ENCODE assay signal across 34 cellular contexts in genomic region chr3:165156757-165157156, GRCh38. TPM values are rescaled to one million over a fixed set of nuclear protein-coding genes. Genes with fewer than 3 reads are reported as not detected.
"Had no signal": no experiment of that assay in that cellular context is flagged by ENCODE, and none has a peak within 500 bp of the region (broad histone marks: within the 10 kb centered on the region; RNA-seq: fewer than 3 reads in every experiment).

No MANE protein-coding gene starts in this region.

- H3K27me3 ChIP-seq: adrenal gland, body of pancreas, dorsolateral prefrontal cortex, esophagus muscularis mucosa, foreskin keratinocyte, gastrocnemius medialis, heart left ventricle had no signal

- DNase-seq: activated B cell treated with CpG ODN at 0.5 μM for 24 hours; activated CD4-positive, alpha-beta memory T cell treated with anti-CD3 and anti-CD28 coated beads for 36 hours; activated CD4-positive, alpha-beta T cell treated with anti-CD3 and anti-CD28 coated beads for 48 hours; activated CD8-positive, alpha-beta memory T cell treated with anti-CD3 and anti-CD28 coated beads, Interleukin-2, amount 10 ng/mL, durations not matched to agents 7 days and 5 days; activated CD8-positive, alpha-beta memory T cell treated with anti-CD3 and anti-CD28 coated beads, Interleukin-2, amount 50 U/mL, for 4 hours; activated CD8-positive, alpha-beta T cell treated with anti-CD3 and anti-CD28 coated beads, Interleukin-2, amount 10 ng/mL, durations not matched to agents 7 days and 5 days; activated effector memory CD4-positive, alpha-beta T cell treated with anti-CD3 and anti-CD28 coated beads, Interleukin-2, amount 50 U/mL, for 16 hours; activated naive CD4-positive, alpha-beta T cell treated with anti-CD3 and anti-CD28 coated beads for 36 hours; activated naive CD8-positive, alpha-beta T cell treated with anti-CD3 and anti-CD28 coated beads for 36 hours; activated naive CD8-positive, alpha-beta T cell treated with anti-CD3 and anti-CD28 coated beads, Interleukin-2, amount 50 U/mL, for 24 hours; activated T-cell treated with anti-CD3 and anti-CD28 coated beads, Interleukin-2, amount 50 U/mL, for 1 hour; activated T-cell treated with anti-CD3 and anti-CD28 coated beads, Interleukin-2, amount 50 U/mL, for 48 hours; adrenal gland; amygdala; aorta; body of pancreas; caudate nucleus; dorsolateral prefrontal cortex; effector memory CD8-positive, alpha-beta T cell; erythroblast; foreskin keratinocyte; gastrocnemius medialis; glutamatergic neuron; heart left ventricle; T-helper 1 cell; T-helper 17 cell; T1000; WERI-Rb-1 had no signal

- H3K4me3 ChIP-seq: adrenal gland, body of pancreas, dorsolateral prefrontal cortex, esophagus muscularis mucosa, gastrocnemius medialis, heart left ventricle had no signal

- H3K9me3 ChIP-seq: adrenal gland, body of pancreas, esophagus muscularis mucosa, gastrocnemius medialis, heart left ventricle had no signal

- H3K36me3 ChIP-seq: adrenal gland, esophagus muscularis mucosa, gastrocnemius medialis, heart left ventricle, WERI-Rb-1 had no signal

- H3K27ac ChIP-seq: adrenal gland, body of pancreas, dorsolateral prefrontal cortex, esophagus muscularis mucosa, foreskin keratinocyte, gastrocnemius medialis, heart left ventricle, WERI-Rb-1 had no signal

- H3K4me1 ChIP-seq: adrenal gland, esophagus muscularis mucosa, foreskin keratinocyte, gastrocnemius medialis, heart left ventricle had no signal

- ATAC-seq: activated CD4-positive, CD25-positive, alpha-beta regulatory T cell treated with anti-CD3 and anti-CD28 coated beads, Interleukin-2, amount 50 U/mL, for 24 hours; activated CD8-positive, alpha-beta memory T cell treated with anti-CD3 and anti-CD28 coated beads, Interleukin-2, amount 10 ng/mL, durations not matched to agents 7 days and 5 days; activated CD8-positive, alpha-beta T cell treated with anti-CD3 and anti-CD28 coated beads, Interleukin-2, amount 10 ng/mL, durations not matched to agents 7 days and 5 days; activated naive CD8-positive, alpha-beta T cell treated with anti-CD3 and anti-CD28 coated beads, Interleukin-2, amount 50 U/mL, for 24 hours; body of pancreas; effector memory CD8-positive, alpha-beta T cell; foreskin keratinocyte; gastrocnemius medialis; heart left ventricle; T-helper 17 cell had no signal

RNA-seq across cellular contexts. Expression of gene SLITRK3, which starts 39.4 kb away (rescaled TPM):
- total RNA-seq: activated B cell treated with CpG ODN at 0.5 μM for 24 hours; activated CD4-positive, alpha-beta memory T cell treated with anti-CD3 and anti-CD28 coated beads for 36 hours; activated CD8-positive, alpha-beta memory T cell treated with anti-CD3 and anti-CD28 coated beads for 36 hours; activated CD8-positive, alpha-beta memory T cell treated with anti-CD3 and anti-CD28 coated beads, Interleukin-2, amount 10 ng/mL, durations not matched to agents 7 days and 5 days; activated CD8-positive, alpha-beta T cell treated with anti-CD3 and anti-CD28 coated beads, Interleukin-2, amount 10 ng/mL, durations not matched to agents 7 days and 5 days; activated naive CD4-positive, alpha-beta T cell treated with anti-CD3 and anti-CD28 coated beads for 36 hours; activated naive CD8-positive, alpha-beta T cell treated with anti-CD3 and anti-CD28 coated beads for 36 hours; activated T-helper 1 cell treated with anti-CD3 and anti-CD28 coated beads, Interleukin-12 subunit alpha, Interleukin-12 subunit beta, Interleukin-2, Interleukin-4 antibody, amounts not matched to agents 30 ng/mL and 10 ng/mL and 1 ng/mL, durations not matched to agents 14 hours and 24 hours and 36 hours; activated T-helper 2 cell treated with anti-CD3 and anti-CD28 coated beads, Interferon-gamma antibody, Interleukin-2, Interleukin-4, amounts not matched to agents 10 μg/mL and 5 μg/mL and 100 μg/mL, durations not matched to agents 14 hours and 24 hours and 36 hours; body of pancreas; chondrocyte; foreskin keratinocyte; gastrocnemius medialis; heart left ventricle; T-helper 17 cell had no signal
